8 cellular contexts compared by ENCODE assay signal in genomic region chr1:199463521-199464127, GRCh38.
DNase-seq lines count a peak whose midpoint lies in the region; ATAC-seq lines count a peak whose summit lies in the region.

No MANE protein-coding gene starts in this region.

- DNase-seq in D341Med (ENCODE audit: low spot score) (peak; percentile 68), HT-29 (ENCODE audit: low spot score) (peak; percentile 79), SKM-1 treated with dmso at 0.1 percent for 144 hours (lab: John Stamatoyannopoulos, UW; ENCODE audit: unreplicated experiment) (peak; percentile 57), glomerular visceral epithelial cell (ENCODE audit: extremely low spot score) (peak; percentile 52), medulla oblongata (ENCODE audit: extremely low spot score) (no peak)

- ATAC-seq in GM18907 (IDR thresholded peaks at IDR 0.05; ENCODE audit: unreplicated experiment) (peak; percentile 74), HG03039 (IDR thresholded peaks at IDR 0.05; ENCODE audit: unreplicated experiment) (no peak), GM18517 (IDR thresholded peaks at IDR 0.05; ENCODE audit: unreplicated experiment) (no peak)
